1 cellular context compared by ENCODE assay signal in genomic region chr17:48893646-48894508, GRCh38.
TF ChIP-seq lines count a peak whose summit lies in the region.

No MANE protein-coding gene starts in this region.

TF ChIP-seq in HepG2, 621 proteins besides CTCF, POLR2A, EP300 and RAD21:
- TF ChIP-seq HHEX (CRISPR knock-in tag; IDR thresholded peaks at IDR 0.05), result 0 out of 2 replicates have a peak, but pooled peaks have one; percentile 18
- 0 out of 2 replicates have a peak, but pooled peaks have one; percentile 38 for TF ChIP-seq ZFP36L1 (CRISPR knock-in tag; IDR thresholded peaks at IDR 0.05)
- peak; percentile 87 for TF ChIP-seq MAFF (IDR thresholded peaks at IDR 0.05; ENCODE audit: low read depth, low read length)
- no peak for TF ChIP-seq ZFP36L2 (CRISPR knock-in tag; IDR thresholded peaks at IDR 0.05)
- TF ChIP-seq FOXP4 (CRISPR knock-in tag; IDR thresholded peaks at IDR 0.05), result no peak
- TF ChIP-seq ZBTB20 (CRISPR knock-in tag; IDR thresholded peaks at IDR 0.05; ENCODE audit: borderline replicate concordance, low read depth), result no peak
- no peak for TF ChIP-seq NBN (conservative IDR thresholded peaks at IDR 0.05)
- no peak for TF ChIP-seq ARHGAP35 (CRISPR knock-in tag; IDR thresholded peaks at IDR 0.05; ENCODE audit: borderline replicate concordance)
- TF ChIP-seq ZBTB34 (CRISPR knock-in tag; IDR thresholded peaks at IDR 0.05), result no peak
- TF ChIP-seq MAFK (conservative IDR thresholded peaks at IDR 0.05 in 1 of 2, IDR thresholded peaks at IDR 0.05 in 1 of 2; ENCODE audit: low read length in 2 of 2), result peak; percentile 92 to 93
- TF ChIP-seq LCORL (IDR thresholded peaks at IDR 0.05), result no peak
- TF ChIP-seq LCORL (CRISPR knock-in tag; IDR thresholded peaks at IDR 0.05), result 0 out of 2 replicates have a peak, but pooled peaks have one; percentile 23
- TF ChIP-seq TGIF2 (CRISPR knock-in tag; IDR thresholded peaks at IDR 0.05), result peak; percentile 52; the same call in 1 of the 2 replicates
- 0 out of 2 replicates have a peak, but pooled peaks have one; percentile 64 for TF ChIP-seq SSRP1 (CRISPR knock-in tag; IDR thresholded peaks at IDR 0.05)
